18 cellular contexts compared by ENCODE assay signal in genomic region chr1:34753163-34753562, GRCh38. TPM values are rescaled to one million over a fixed set of nuclear protein-coding genes. Genes with fewer than 3 reads are reported as not detected.
"Had no signal": no experiment of that assay in that cellular context is flagged by ENCODE, and none has a peak within 500 bp of the region (broad histone marks: within the 10 kb centered on the region; RNA-seq: fewer than 3 reads in every experiment).

No MANE protein-coding gene starts in this region.

- H3K36me3 Mint-ChIP-seq: activated CD4-positive, alpha-beta memory T cell treated with anti-CD3 and anti-CD28 coated beads for 36 hours; activated naive CD8-positive, alpha-beta T cell treated with anti-CD3 and anti-CD28 coated beads for 36 hours; immature natural killer cell had no signal

- H3K9me3 Mint-ChIP-seq: activated CD4-positive, alpha-beta memory T cell treated with anti-CD3 and anti-CD28 coated beads for 36 hours; activated naive CD8-positive, alpha-beta T cell treated with anti-CD3 and anti-CD28 coated beads for 36 hours; activated T-cell treated with anti-CD3 and anti-CD28 coated beads, Interleukin-2, amount 50 U/mL, for 4 hours; immature natural killer cell; naive thymus-derived CD4-positive, alpha-beta T cell had no signal

- FAIRE-seq: urothelium cell line had no signal

- DNase-seq: activated CD4-positive, alpha-beta memory T cell treated with anti-CD3 and anti-CD28 coated beads for 36 hours; activated CD4-positive, alpha-beta T cell treated with anti-CD3 and anti-CD28 coated beads for 1 hour; activated gamma-delta T cell; activated naive CD8-positive, alpha-beta T cell treated with anti-CD3 and anti-CD28 coated beads for 36 hours; activated T-cell treated with anti-CD3 and anti-CD28 coated beads, Interleukin-2, amount 50 U/mL, for 4 hours; brain microvascular endothelial cell; foreskin fibroblast; immature natural killer cell; left colon; naive thymus-derived CD4-positive, alpha-beta T cell had no signal

- H3K4me1 Mint-ChIP-seq: activated naive CD8-positive, alpha-beta T cell treated with anti-CD3 and anti-CD28 coated beads for 36 hours; immature natural killer cell; naive thymus-derived CD4-positive, alpha-beta T cell had no signal

- H3K4me3 Mint-ChIP-seq: activated CD4-positive, alpha-beta memory T cell treated with anti-CD3 and anti-CD28 coated beads for 36 hours; activated naive CD8-positive, alpha-beta T cell treated with anti-CD3 and anti-CD28 coated beads for 36 hours; activated T-cell treated with anti-CD3 and anti-CD28 coated beads, Interleukin-2, amount 50 U/mL, for 4 hours; immature natural killer cell; naive thymus-derived CD4-positive, alpha-beta T cell had no signal

- H3K27ac Mint-ChIP-seq: activated CD4-positive, alpha-beta memory T cell treated with anti-CD3 and anti-CD28 coated beads for 36 hours; activated naive CD8-positive, alpha-beta T cell treated with anti-CD3 and anti-CD28 coated beads for 36 hours; immature natural killer cell; naive thymus-derived CD4-positive, alpha-beta T cell had no signal

- H3K4me3 ChIP-seq: esophagus muscularis mucosa, right atrium auricular region, skin epidermis had no signal

- H3K4me1 ChIP-seq: esophagus muscularis mucosa had no signal

- H3K27me3 ChIP-seq: brain microvascular endothelial cell, right atrium auricular region had no signal

- H3K27ac ChIP-seq: brain microvascular endothelial cell, esophagus muscularis mucosa, right atrium auricular region had no signal

- H3K9me3 ChIP-seq: esophagus muscularis mucosa, right atrium auricular region had no signal

- ATAC-seq: activated T-cell treated with anti-CD3 and anti-CD28 coated beads, Interleukin-2, amount 50 U/mL, for 4 hours; left colon; naive thymus-derived CD4-positive, alpha-beta T cell had no signal

- H3K36me3 ChIP-seq: brain microvascular endothelial cell, esophagus muscularis mucosa, right atrium auricular region had no signal

RNA-seq across cellular contexts. Expression of gene GJB5, which starts 1.7 kb away (rescaled TPM):
- total RNA-seq: activated CD4-positive, alpha-beta memory T cell treated with anti-CD3 and anti-CD28 coated beads for 36 hours; activated naive CD8-positive, alpha-beta T cell treated with anti-CD3 and anti-CD28 coated beads for 36 hours; activated T-cell treated with anti-CD3 and anti-CD28 coated beads, Interleukin-2, amount 50 U/mL, for 4 hours; cerebellum; dermis microvascular lymphatic vessel endothelial cell; esophagus muscularis mucosa; left colon; lung microvascular endothelial cell; mononuclear cell; naive thymus-derived CD4-positive, alpha-beta T cell; right atrium auricular region had no signal
- polyA plus RNA-seq: immature natural killer cell; naive thymus-derived CD4-positive, alpha-beta T cell had no signal

RNA-seq across cellular contexts. Expression of gene GJB4, which starts 6.4 kb away (rescaled TPM):
- total RNA-seq: activated CD4-positive, alpha-beta memory T cell treated with anti-CD3 and anti-CD28 coated beads for 36 hours; activated naive CD8-positive, alpha-beta T cell treated with anti-CD3 and anti-CD28 coated beads for 36 hours; activated T-cell treated with anti-CD3 and anti-CD28 coated beads, Interleukin-2, amount 50 U/mL, for 4 hours; cerebellum; dermis microvascular lymphatic vessel endothelial cell; esophagus muscularis mucosa; lung microvascular endothelial cell; mononuclear cell; naive thymus-derived CD4-positive, alpha-beta T cell; right atrium auricular region had no signal
- polyA plus RNA-seq: immature natural killer cell; naive thymus-derived CD4-positive, alpha-beta T cell had no signal

RNA-seq across cellular contexts. Expression of gene GJB3, which starts 27.9 kb away (rescaled TPM):
- total RNA-seq: activated CD4-positive, alpha-beta memory T cell treated with anti-CD3 and anti-CD28 coated beads for 36 hours; activated naive CD8-positive, alpha-beta T cell treated with anti-CD3 and anti-CD28 coated beads for 36 hours; activated T-cell treated with anti-CD3 and anti-CD28 coated beads, Interleukin-2, amount 50 U/mL, for 4 hours; cerebellum; esophagus muscularis mucosa; lung microvascular endothelial cell; mononuclear cell; naive thymus-derived CD4-positive, alpha-beta T cell had no signal
- polyA plus RNA-seq: immature natural killer cell; naive thymus-derived CD4-positive, alpha-beta T cell had no signal

RNA-seq across cellular contexts. Expression of gene GJA4, which starts 39.6 kb away (rescaled TPM):
- total RNA-seq: activated CD4-positive, alpha-beta memory T cell treated with anti-CD3 and anti-CD28 coated beads for 36 hours; activated naive CD8-positive, alpha-beta T cell treated with anti-CD3 and anti-CD28 coated beads for 36 hours; naive thymus-derived CD4-positive, alpha-beta T cell had no signal
- polyA plus RNA-seq: immature natural killer cell; naive thymus-derived CD4-positive, alpha-beta T cell had no signal
